ENCODE assay signal across 12 cellular contexts in genomic region chr11:125170001-125170405, GRCh38. TPM values are rescaled to one million over a fixed set of nuclear protein-coding genes. Genes with fewer than 3 reads are reported as not detected.
DNase-seq lines count a peak whose midpoint lies in the region; ATAC-seq and TF ChIP-seq lines count a peak whose summit lies in the region.
"Had no signal": no experiment of that assay in that cellular context is flagged by ENCODE, and none has a peak within 500 bp of the region (broad histone marks: within the 10 kb centered on the region; RNA-seq: fewer than 3 reads in every experiment).

No MANE protein-coding gene starts in this region.

- H3K27me3 ChIP-seq in RWPE2 (ENCODE audit: insufficient read depth, poor library complexity, severe bottlenecking), result peaks cover 10% of the 10 kb centered on the region
- H3K27me3 ChIP-seq in mucosa of rectum (ENCODE audit: control insufficient read depth in 2 of 2, insufficient read depth in 2 of 2, low read length in 2 of 2), result peaks cover 23 to 41% of the 10 kb centered on the region in 2 donors
- no peaks in the 10 kb centered on the region for H3K27me3 ChIP-seq in thyroid gland

- H3K36me3 ChIP-seq in RWPE2 (ENCODE audit: low read depth), result no peaks in the 10 kb centered on the region
- H3K36me3 ChIP-seq in mucosa of rectum (ENCODE audit: control insufficient read depth in 2 of 2, insufficient read depth in 2 of 2, low read length in 2 of 2), result no peaks in the 10 kb centered on the region
- no peaks in the 10 kb centered on the region for H3K36me3 ChIP-seq in thyroid gland

- WGBS in thyroid gland, 2 donors, result 22 to 40% methylated on average over 8 of the region's 8 CpGs

- H3K9me3 ChIP-seq in RWPE2 (ENCODE audit: severe bottlenecking) (no peaks in the 10 kb centered on the region), mucosa of rectum (ENCODE audit: control insufficient read depth in 2 of 2, low read length in 2 of 2) (no peaks in the 10 kb centered on the region), thyroid gland (no peaks in the 10 kb centered on the region)

- no peak for TF ChIP-seq CTCF in RWPE2 (IDR thresholded peaks at IDR 0.05; ENCODE audit: poor library complexity, severe bottlenecking)
- TF ChIP-seq CTCF in fibroblast of pulmonary artery (IDR thresholded peaks at IDR 0.05; ENCODE audit: low read length, missing control alignments), result no peak
- no peak for TF ChIP-seq CTCF in thyroid gland (IDR thresholded peaks at IDR 0.05)

- intact Hi-C loops in thyroid gland (cut with DNase I), result no loop called here

- H3K4me3 ChIP-seq in RWPE2 (ENCODE audit: severe bottlenecking), result no peak overlapping the region
- peak overlapping the region; percentile 31 for H3K4me3 ChIP-seq in fibroblast of pulmonary artery (replicated peaks; ENCODE audit: low read depth, low read length)
- no peak overlapping the region for H3K4me3 ChIP-seq in mucosa of rectum (ENCODE audit: low read length in 2 of 2)
- no peak overlapping the region for H3K4me3 ChIP-seq in thyroid gland (replicated peaks in 1 of 3)

- no peak overlapping the region for H3K9ac ChIP-seq in mucosa of rectum (ENCODE audit: low read depth in 1 of 2, low read length in 2 of 2)

- H3K4me1 ChIP-seq in RWPE2 (ENCODE audit: insufficient read depth, poor library complexity, severe bottlenecking), result no peaks in the 10 kb centered on the region
- peaks cover 8 to 10% of the 10 kb centered on the region in 2 donors for H3K4me1 ChIP-seq in mucosa of rectum (ENCODE audit: control insufficient read depth in 2 of 2, insufficient read depth in 2 of 2, low read length in 2 of 2)
- peaks cover 39 to 66% of the 10 kb centered on the region in 2 donors for H3K4me1 ChIP-seq in thyroid gland

- no peak overlapping the region for H3K27ac ChIP-seq in RWPE2 (ENCODE audit: poor library complexity, severe bottlenecking)
- peak overlapping the region; percentile 31 to 52 for H3K27ac ChIP-seq in mucosa of rectum (ENCODE audit: low read depth in 2 of 2, low read length in 2 of 2)
- peak overlapping the region; percentile 70 to 81 (median 79) for H3K27ac ChIP-seq in thyroid gland

- TF ChIP-seq POLR2A in thyroid gland (IDR thresholded peaks at IDR 0.05), result no peak

- DNase-seq in RWPE2 (ENCODE audit: low spot score), result peak; percentile 6
- peak; percentile 62 for DNase-seq in fibroblast of pulmonary artery (ENCODE audit: low read depth)
- peak; percentile 62 to 73 for DNase-seq in thyroid gland
- DNase-seq in MV-4-11 (lab: John Stamatoyannopoulos, UW), result no peak
- no peak for DNase-seq in NCI-H2081 (lab: John Stamatoyannopoulos, UW)
- DNase-seq: NK-92 treated with Interleukin-12 subunit alpha and Interleukin-12 subunit beta, amount 100 ng/mL, for 24 hours; stimulated activated naive CD4-positive, alpha-beta T cell treated with Interleukin-2 at 50 U/mL for 16 hours; T-helper 17 cell had no signal

- ATAC-seq in RWPE2 (ENCODE audit: low read depth), result no peak
- ATAC-seq in GM19455 (IDR thresholded peaks at IDR 0.05; ENCODE audit: unreplicated experiment), result no peak
- no peak for ATAC-seq in HG03565 (IDR thresholded peaks at IDR 0.05; ENCODE audit: unreplicated experiment)
- ATAC-seq: T-helper 17 cell had no signal

RNA-seq across cellular contexts. Expression of gene PKNOX2, which starts 5.5 kb away (rescaled TPM):
- 10 to 100 TPM in 3 of 4 donors, 1 to 10 TPM in 1; 6.3 to 28.0 (median 18.7) TPM for total RNA-seq in thyroid gland
- total RNA-seq: Caco-2, T-helper 17 cell had no signal

RNA-seq across cellular contexts. Expression of gene TMEM218, which starts 58.6 kb away (rescaled TPM):
- total RNA-seq in thyroid gland, result 10 to 100 TPM; 24.2 to 31.5 (median 26.1) TPM

Comparison
In these comparisons a context has a peak if more than half of its experiments do, and no peak if none do; other contexts are left out.
1. DNase-seq: peak in RWPE2 (single experiment), fibroblast of pulmonary artery (single experiment) and thyroid gland (2 of 2); none in MV-4-11 (single experiment) and NCI-H2081 (0 of 2).